Comparison of ENCODE assay signal across 9 cellular contexts in the genomic region with DNA sequence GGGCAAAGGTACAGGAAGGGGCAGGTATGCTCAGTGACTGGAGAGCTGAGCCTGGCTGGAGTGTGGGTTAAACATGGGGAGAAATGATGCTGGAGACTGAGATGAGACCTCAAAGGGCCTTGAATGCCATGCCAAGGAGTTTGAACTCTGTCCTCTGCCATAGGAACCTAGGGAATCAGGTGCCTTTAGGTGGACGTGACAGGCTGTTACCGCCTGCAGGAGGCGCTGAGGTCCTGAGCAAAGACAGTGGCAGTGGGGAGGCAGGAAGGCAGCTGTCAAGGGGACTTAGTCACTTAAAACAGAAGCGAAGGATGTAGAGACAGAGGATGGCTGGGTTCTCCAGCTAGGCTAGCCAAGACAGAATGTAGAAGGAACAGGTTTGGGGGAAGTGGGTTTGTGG. TPM values are rescaled to one million over a fixed set of nuclear protein-coding genes. Genes with fewer than 3 reads are reported as not detected.
DNase-seq lines count a peak whose midpoint lies in the region; ATAC-seq, FAIRE-seq and TF ChIP-seq lines count a peak whose summit lies in the region.
"Had no signal": no experiment of that assay in that cellular context is flagged by ENCODE, and none has a peak within 500 bp of the region (broad histone marks: within the 10 kb centered on the region; RNA-seq: fewer than 3 reads in every experiment).

No MANE protein-coding gene starts in this region.

- H3K27ac Mint-ChIP-seq in CD8-positive, alpha-beta T cell: peak overlapping the region; percentile 60

- no peak for TF ChIP-seq CTCF in CD8-positive, alpha-beta T cell (IDR thresholded peaks at IDR 0.05)
- TF ChIP-seq CTCF in HL-60 (IDR thresholded peaks at IDR 0.05; ENCODE audit: insufficient read depth, low read length) (peak; percentile 13), keratinocyte (optimal IDR thresholded peaks at IDR 0.05 in 1 of 3, IDR thresholded peaks at IDR 0.05 in 1 of 3, conservative IDR thresholded peaks at IDR 0.05 in 1 of 3; ENCODE audit: extremely low read depth in 1 of 3, insufficient read depth in 2 of 3, low read length in 3 of 3) (peak; percentile 37 to 61 (median 58))

- CTCF ChIA-PET in CD8-positive, alpha-beta T cell (lab: Charles Lee): interaction anchor here (1.2 kb wide), 1 partner anchor 10 kb away, joined by 3 read pairs; no protein-coding TSS in a partner anchor

- no peaks in the 10 kb centered on the region for H3K79me2 ChIP-seq in keratinocyte (ENCODE audit: control insufficient read depth, insufficient read depth, low read length)

- DNase-seq in CD8-positive, alpha-beta T cell: peak in 1 of 7 experiments; percentile 49
- DNase-seq in HL-60 (ENCODE audit: low read depth in 1 of 2, low spot score in 1 of 2) (peak in 1 of 2 experiments; percentile 37), keratinocyte (ENCODE audit: low read depth, low spot score) (no peak), COR-L47 (lab: John Stamatoyannopoulos, UW) (no peak)
- DNase-seq in activated CD4-positive, alpha-beta T cell treated with anti-CD3 and anti-CD28 coated beads, Interleukin-2, amount 50 U/mL, for 1 hour: peak; percentile 32

- no peaks in the 10 kb centered on the region for H3K4me1 ChIP-seq in CD8-positive, alpha-beta T cell (ENCODE audit: insufficient read depth, low read length)
- H3K4me1 ChIP-seq in keratinocyte (ENCODE audit: control insufficient read depth, extremely low read depth, insufficient read depth, low read length): no peaks in the 10 kb centered on the region

- POLR2A ChIA-PET in CD8-positive, alpha-beta T cell (lab: Charles Lee): interaction anchor here (0.6 to 0.7 kb wide), 2 partner anchors 31 to 86 kb away, joined by 3 read pairs; no protein-coding TSS in a partner anchor

- no peaks in the 10 kb centered on the region for H3K9me3 ChIP-seq in CD8-positive, alpha-beta T cell (ENCODE audit: low read length)
- no peaks in the 10 kb centered on the region for H3K9me3 ChIP-seq in keratinocyte (ENCODE audit: control insufficient read depth, low read depth, low read length)

- H2AFZ ChIP-seq in keratinocyte (ENCODE audit: control insufficient read depth, low read length): no peak overlapping the region

- H3K9me1 ChIP-seq in keratinocyte (ENCODE audit: control insufficient read depth, extremely low read depth, insufficient read depth, low read length): no peaks in the 10 kb centered on the region

- H3K9me3 Mint-ChIP-seq in CD8-positive, alpha-beta T cell: no peaks in the 10 kb centered on the region

- H3K4me2 ChIP-seq in keratinocyte (ENCODE audit: control insufficient read depth, extremely low read depth, insufficient read depth, low read depth, low read length): no peak overlapping the region

- no peak overlapping the region for H3K4me3 Mint-ChIP-seq in CD8-positive, alpha-beta T cell

- no peak overlapping the region for H3K27ac ChIP-seq in CD8-positive, alpha-beta T cell (ENCODE audit: low read depth, low read length)
- no peak overlapping the region for H3K27ac ChIP-seq in HL-60 (replicated peaks)
- no peak overlapping the region for H3K27ac ChIP-seq in keratinocyte (ENCODE audit: control insufficient read depth, insufficient read depth, low read length)
- H3K27ac ChIP-seq: skin epidermis had no signal

- H3K27me3 ChIP-seq in CD8-positive, alpha-beta T cell (ENCODE audit: insufficient read depth, low read length): no peaks in the 10 kb centered on the region
- H3K27me3 ChIP-seq in HL-60 (ENCODE audit: insufficient read depth, poor library complexity, severe bottlenecking) (no peaks in the 10 kb centered on the region), keratinocyte (ENCODE audit: control insufficient read depth, extremely low read depth, insufficient read depth, low read length) (no peaks in the 10 kb centered on the region)

- no peaks in the 10 kb centered on the region for H4K20me1 ChIP-seq in keratinocyte (ENCODE audit: control insufficient read depth, extremely low read depth, insufficient read depth, low read length)

- peaks cover 8% of the 10 kb centered on the region for H3K4me1 Mint-ChIP-seq in CD8-positive, alpha-beta T cell (ENCODE audit: low read depth)

- no peak overlapping the region for H3K4me3 ChIP-seq in CD8-positive, alpha-beta T cell (ENCODE audit: low read depth, low read length)
- H3K4me3 ChIP-seq in HL-60 (replicated peaks; ENCODE audit: insufficient read depth, low read length) (no peak overlapping the region), keratinocyte (ENCODE audit: control insufficient read depth in 2 of 3, extremely low read depth in 1 of 3, insufficient read depth in 2 of 3, low read depth in 1 of 3, low read length in 3 of 3) (no peak overlapping the region)
- H3K4me3 ChIP-seq: skin epidermis had no signal

- dilution Hi-C loops in keratinocyte (cut with MboI; ENCODE audit: extremely low pct_ligation_motif_present, low sequenced_read_pairs): no loop called here

- H3K36me3 Mint-ChIP-seq in CD8-positive, alpha-beta T cell: peaks cover 80% of the 10 kb centered on the region

- no peak for FAIRE-seq in keratinocyte (lab: Jason Lieb, UNC)

- intact Hi-C loops in CD8-positive, alpha-beta T cell (cut with DNase I, micrococcal nuclease): loop anchor here in 1 of 2 experiments (5.0 kb wide), 1 partner anchor 416 kb away; no protein-coding TSS in a partner anchor

- ATAC-seq in CD8-positive, alpha-beta T cell: peak; percentile 52
- ATAC-seq in HG02798 (IDR thresholded peaks at IDR 0.05; ENCODE audit: poor library complexity, unreplicated experiment) (no peak), GM18502 (IDR thresholded peaks at IDR 0.05; ENCODE audit: poor library complexity, unreplicated experiment) (no peak), HG03460 (IDR thresholded peaks at IDR 0.05; ENCODE audit: unreplicated experiment) (no peak)

- H3K27me3 Mint-ChIP-seq in CD8-positive, alpha-beta T cell (ENCODE audit: low read depth): no peaks in the 10 kb centered on the region

- H3K9ac ChIP-seq in keratinocyte (ENCODE audit: control insufficient read depth, extremely low read depth, insufficient read depth, low read length): no peak overlapping the region

- H3K36me3 ChIP-seq in CD8-positive, alpha-beta T cell (ENCODE audit: insufficient read depth, low read length): peaks cover 43% of the 10 kb centered on the region
- peaks cover 26 to 34% of the 10 kb centered on the region in 2 experiments for H3K36me3 ChIP-seq in keratinocyte (ENCODE audit: control insufficient read depth in 2 of 2, extremely low read depth in 1 of 2, insufficient read depth in 2 of 2, low read length in 2 of 2)

RNA-seq across cellular contexts. Expression of a gene that starts 9.1 kb away (rescaled TPM):
- 10 to 100 TPM; 53.6 to 64.2 TPM for total RNA-seq in CD8-positive, alpha-beta T cell
- 294 to 346 TPM (median 316 TPM) in 3 replicates for polyA plus RNA-seq in keratinocyte
- 56.5 TPM for polyA plus RNA-seq in keratinocyte (2011; ENCODE audit: low read depth)
- polyA plus RNA-seq in keratinocyte (2011; cell fraction: cytosol; rRNA removed): 303 and 332 TPM in 2 replicates
- polyA plus RNA-seq in keratinocyte (2011; cell fraction: nucleus; rRNA removed): 227 and 268 TPM in 2 replicates
- polyA plus RNA-seq in keratinocyte (2012; ENCODE audit: low replicate concordance): 178 and 256 TPM in 2 replicates
- 224 to 376 TPM (median 273 TPM) in 3 replicates for polyA minus RNA-seq in keratinocyte
- polyA minus RNA-seq in keratinocyte (2011; cell fraction: cytosol; rRNA and poly(A)+ RNA removed): 175 TPM
- 65.1 and 65.2 TPM in 2 replicates for polyA minus RNA-seq in keratinocyte (2011; cell fraction: nucleus; rRNA and poly(A)+ RNA removed)

RNA-seq across cellular contexts. Expression of a gene that starts 13.5 kb away (rescaled TPM):
- total RNA-seq in CD8-positive, alpha-beta T cell: not detected
- 3.3 to 6.9 TPM (median 4.1 TPM) in 3 replicates for polyA plus RNA-seq in keratinocyte
- 14.1 TPM for polyA plus RNA-seq in keratinocyte (2011; ENCODE audit: low read depth)
- polyA plus RNA-seq in keratinocyte (2011; cell fraction: cytosol; rRNA removed): 6.6 and 11.6 TPM in 2 replicates
- 10.1 and 12.5 TPM in 2 replicates for polyA plus RNA-seq in keratinocyte (2011; cell fraction: nucleus; rRNA removed)
- polyA plus RNA-seq in keratinocyte (2012; ENCODE audit: low replicate concordance): 14.9 and 19.0 TPM in 2 replicates
- polyA minus RNA-seq in keratinocyte: 3.1 to 24.6 TPM (median 5.8 TPM) in 3 replicates
- 15.5 TPM for polyA minus RNA-seq in keratinocyte (2011; cell fraction: cytosol; rRNA and poly(A)+ RNA removed)
- 3.2 and 6.3 TPM in 2 replicates for polyA minus RNA-seq in keratinocyte (2011; cell fraction: nucleus; rRNA and poly(A)+ RNA removed)

RNA-seq across cellular contexts. Expression of a gene that starts 31.5 kb away (rescaled TPM):
- total RNA-seq in CD8-positive, alpha-beta T cell: 1 to 10 TPM; 3.5 to 5.7 TPM
- polyA plus RNA-seq in keratinocyte: 10.4 to 25.6 TPM (median 17.1 TPM) in 3 replicates
- 2.1 TPM for polyA plus RNA-seq in keratinocyte (2011; ENCODE audit: low read depth)
- 11.2 and 20.0 TPM in 2 replicates for polyA plus RNA-seq in keratinocyte (2011; cell fraction: cytosol; rRNA removed)
- 4.3 and 4.5 TPM in 2 replicates for polyA plus RNA-seq in keratinocyte (2011; cell fraction: nucleus; rRNA removed)
- polyA plus RNA-seq in keratinocyte (2012; ENCODE audit: low replicate concordance): 15.6 and 35.2 TPM in 2 replicates
- 4.9 to 16.3 TPM (median 5.5 TPM) in 3 replicates for polyA minus RNA-seq in keratinocyte
- polyA minus RNA-seq in keratinocyte (2011; cell fraction: cytosol; rRNA and poly(A)+ RNA removed): 12.9 TPM
- 1.7 and 2.9 TPM in 2 replicates for polyA minus RNA-seq in keratinocyte (2011; cell fraction: nucleus; rRNA and poly(A)+ RNA removed)

RNA-seq across cellular contexts. Expression of a gene that starts 37.7 kb away (rescaled TPM):
- total RNA-seq in CD8-positive, alpha-beta T cell: 10 to 100 TPM in 1 of 2 experiments, 1 to 10 TPM in 1; 9.9 to 13.0 TPM
- polyA plus RNA-seq in keratinocyte: 26.4 to 29.2 TPM (median 29.2 TPM) in 3 replicates
- polyA plus RNA-seq in keratinocyte (2011; ENCODE audit: low read depth): 9.8 TPM
- polyA plus RNA-seq in keratinocyte (2011; cell fraction: cytosol; rRNA removed): 23.8 and 24.4 TPM in 2 replicates
- 40.8 and 42.6 TPM in 2 replicates for polyA plus RNA-seq in keratinocyte (2011; cell fraction: nucleus; rRNA removed)
- polyA plus RNA-seq in keratinocyte (2012; ENCODE audit: low replicate concordance): 7.6 and 31.4 TPM in 2 replicates
- polyA minus RNA-seq in keratinocyte: 64.5 to 72.1 TPM (median 67.2 TPM) in 3 replicates
- polyA minus RNA-seq in keratinocyte (2011; cell fraction: cytosol; rRNA and poly(A)+ RNA removed): 27.4 TPM
- polyA minus RNA-seq in keratinocyte (2011; cell fraction: nucleus; rRNA and poly(A)+ RNA removed): 12.5 and 27.8 TPM in 2 replicates

RNA-seq across cellular contexts. Expression of a gene that starts 56.5 kb away (rescaled TPM):
- total RNA-seq in CD8-positive, alpha-beta T cell: 100 to 1,000 TPM; 313 to 316 TPM
- polyA plus RNA-seq in keratinocyte: 17.4 to 18.1 TPM (median 17.7 TPM) in 3 replicates
- polyA plus RNA-seq in keratinocyte (2011; ENCODE audit: low read depth): 20.2 TPM
- polyA plus RNA-seq in keratinocyte (2011; cell fraction: cytosol; rRNA removed): 7.7 and 11.0 TPM in 2 replicates
- polyA plus RNA-seq in keratinocyte (2011; cell fraction: nucleus; rRNA removed): 46.1 and 53.2 TPM in 2 replicates
- 14.3 and 16.5 TPM in 2 replicates for polyA plus RNA-seq in keratinocyte (2012; ENCODE audit: low replicate concordance)
- polyA minus RNA-seq in keratinocyte: 23.1 to 34.2 TPM (median 24.0 TPM) in 3 replicates
- 28.6 TPM for polyA minus RNA-seq in keratinocyte (2011; cell fraction: cytosol; rRNA and poly(A)+ RNA removed)
- polyA minus RNA-seq in keratinocyte (2011; cell fraction: nucleus; rRNA and poly(A)+ RNA removed): 25.5 and 29.3 TPM in 2 replicates
